27 cellular contexts compared by ENCODE assay signal in genomic region chr17:5510776-5511175, GRCh38.
"Had no signal": no experiment of that assay in that cellular context is flagged by ENCODE, and none has a peak within 500 bp of the region (broad histone marks: within the 10 kb centered on the region; RNA-seq: fewer than 3 reads in every experiment).

No MANE protein-coding gene starts in this region.

- H3K27ac Mint-ChIP-seq: activated naive CD4-positive, alpha-beta T cell treated with anti-CD3 and anti-CD28 coated beads, Interleukin-2, amount 10 ng/mL, durations not matched to agents 7 days and 5 days; activated naive CD8-positive, alpha-beta T cell treated with anti-CD3 and anti-CD28 coated beads, Interleukin-2, amount 10 ng/mL, durations not matched to agents 7 days and 5 days had no signal

- H3K4me1 ChIP-seq: esophagus squamous epithelium, parathyroid adenoma, psoas muscle, right atrium auricular region, tibial nerve had no signal

- H3K9me3 ChIP-seq: esophagus squamous epithelium, psoas muscle, right atrium auricular region, tibial nerve had no signal

- H3K36me3 ChIP-seq: brain microvascular endothelial cell had no signal

- H3K9ac ChIP-seq: parathyroid adenoma had no signal

- DNase-seq: activated CD4-positive, alpha-beta T cell treated with anti-CD3 and anti-CD28 coated beads for 4 hours; activated CD4-positive, alpha-beta T cell treated with anti-CD3 and anti-CD28 coated beads, Interleukin-2, amount 50 U/mL, for 48 hours; activated CD8-positive, alpha-beta memory T cell treated with anti-CD3 and anti-CD28 coated beads for 24 hours; activated gamma-delta T cell; activated naive CD4-positive, alpha-beta T cell treated with anti-CD3 and anti-CD28 coated beads, Interleukin-2, amount 10 ng/mL, durations not matched to agents 7 days and 5 days; activated naive CD8-positive, alpha-beta T cell treated with anti-CD3 and anti-CD28 coated beads, Interleukin-2, amount 10 ng/mL, durations not matched to agents 7 days and 5 days; activated T-cell treated with anti-CD3 and anti-CD28 coated beads, Interleukin-2, amount 50 U/mL, for 1 hour; amniotic stem cell; brain microvascular endothelial cell; cortex of kidney; esophagus squamous epithelium; kidney; left colon; midbrain; naive thymus-derived CD4-positive, alpha-beta T cell; occipital lobe; psoas muscle; stimulated activated CD4-positive, alpha-beta T cell treated with anti-CD3 and anti-CD28 coated beads, Interleukin-15, amount 100 ng/mL, for 24 hours; stimulated activated CD4-positive, alpha-beta T cell treated with anti-CD3 and anti-CD28 coated beads, Interleukin-2, amount 100 ng/mL, for 24 hours; stimulated activated naive CD4-positive, alpha-beta T cell had no signal

- FAIRE-seq: astrocyte, endothelial cell of umbilical vein, frontal cortex, kidney had no signal

- H3K27ac ChIP-seq: brain microvascular endothelial cell, esophagus squamous epithelium, parathyroid adenoma, psoas muscle, right atrium auricular region, tibial nerve, VCaP had no signal

- H3K4me3 Mint-ChIP-seq: activated naive CD4-positive, alpha-beta T cell treated with anti-CD3 and anti-CD28 coated beads, Interleukin-2, amount 10 ng/mL, durations not matched to agents 7 days and 5 days; activated naive CD8-positive, alpha-beta T cell treated with anti-CD3 and anti-CD28 coated beads, Interleukin-2, amount 10 ng/mL, durations not matched to agents 7 days and 5 days; naive thymus-derived CD4-positive, alpha-beta T cell had no signal

- H3K27me3 Mint-ChIP-seq: activated naive CD4-positive, alpha-beta T cell treated with anti-CD3 and anti-CD28 coated beads, Interleukin-2, amount 10 ng/mL, durations not matched to agents 7 days and 5 days; activated naive CD8-positive, alpha-beta T cell treated with anti-CD3 and anti-CD28 coated beads, Interleukin-2, amount 10 ng/mL, durations not matched to agents 7 days and 5 days; naive thymus-derived CD4-positive, alpha-beta T cell had no signal

- H3K4me3 ChIP-seq: esophagus squamous epithelium, psoas muscle, right atrium auricular region, tibial nerve had no signal

- H3K27me3 ChIP-seq: brain microvascular endothelial cell, esophagus squamous epithelium, right atrium auricular region, tibial nerve had no signal

- ATAC-seq: left colon; naive thymus-derived CD4-positive, alpha-beta T cell; psoas muscle had no signal
